ENCODE assay signal across 25 cellular contexts in the genomic region with DNA sequence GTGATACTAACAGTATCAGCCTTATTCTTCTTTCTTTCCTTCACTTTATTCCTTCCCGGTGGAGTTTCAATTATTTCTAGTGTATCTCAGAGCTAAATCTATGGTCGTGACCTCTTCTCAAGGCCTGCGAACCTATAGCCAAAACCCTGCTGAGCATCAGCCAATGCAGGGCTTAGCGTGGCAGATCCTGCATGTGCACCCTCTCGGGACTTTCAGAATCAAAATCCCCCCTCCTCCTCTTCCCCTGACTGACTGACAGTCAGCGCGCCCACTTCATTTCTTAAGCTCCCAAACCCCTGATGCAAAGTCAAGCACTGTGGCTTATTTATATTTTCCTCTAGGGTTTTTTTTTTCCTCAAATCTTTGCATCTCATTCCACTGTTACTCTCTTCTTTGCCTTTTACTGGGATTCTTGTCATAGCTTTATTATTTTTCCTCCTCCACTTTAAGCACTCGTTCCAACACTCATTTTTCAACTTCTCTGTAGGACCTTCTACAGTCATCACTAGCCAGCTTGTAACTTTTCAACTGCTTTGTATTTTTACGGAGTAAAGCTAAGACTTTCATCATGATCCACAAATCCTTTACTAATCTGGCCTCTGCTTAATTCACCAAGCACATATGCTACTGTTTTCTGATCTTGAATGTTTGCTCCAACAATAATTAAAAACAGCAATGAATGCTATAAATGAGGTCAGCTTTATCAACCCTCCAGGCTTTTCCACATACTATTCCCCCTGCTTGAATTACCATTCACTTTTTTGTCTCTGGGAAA.
DNase-seq lines count a peak whose midpoint lies in the region; FAIRE-seq and TF ChIP-seq lines count a peak whose summit lies in the region.
"Had no signal": no experiment of that assay in that cellular context is flagged by ENCODE, and none has a peak within 500 bp of the region (broad histone marks: within the 10 kb centered on the region; RNA-seq: fewer than 3 reads in every experiment).

No MANE protein-coding gene starts in this region.

- H3K4me2 ChIP-seq in astrocyte (ENCODE audit: low read length): no peak overlapping the region
- H3K4me2 ChIP-seq: BLaER1 treated with 17β-estradiol and CSF1 and Interleukin-3, amounts not matched to agents 10 nM and 100 nM had no signal

- no peak overlapping the region for H3K4me3 ChIP-seq in BJ (ENCODE audit: low read depth, low read length)
- H3K4me3 ChIP-seq in astrocyte (ENCODE audit: insufficient read depth, low read depth, low read length): no peak overlapping the region
- H3K4me3 ChIP-seq: BLaER1 treated with 17β-estradiol and CSF1 and Interleukin-3, amounts not matched to agents 10 nM and 100 nM; K562 had no signal

- H3K27ac Mint-ChIP-seq in astrocyte (ENCODE audit: unreplicated experiment) (no peak overlapping the region), nephron (peak overlapping the region; percentile 1 to 25 (median 3))
- H3K27ac Mint-ChIP-seq: CD4-positive, alpha-beta T cell; H9 had no signal

- H3K9ac ChIP-seq in astrocyte (ENCODE audit: low read length): no peak overlapping the region
- H3K9ac ChIP-seq: BLaER1 treated with 17β-estradiol and CSF1 and Interleukin-3, amounts not matched to agents 10 nM and 100 nM had no signal

- no peak overlapping the region for H2AFZ ChIP-seq in astrocyte (ENCODE audit: low read depth, low read length)

- H3K36me3 ChIP-seq in BJ (ENCODE audit: control insufficient read depth, insufficient read depth, low read length): no peaks in the 10 kb centered on the region
- no peaks in the 10 kb centered on the region for H3K36me3 ChIP-seq in astrocyte (ENCODE audit: insufficient read depth, low read length)
- H3K36me3 ChIP-seq: BLaER1 treated with 17β-estradiol and CSF1 and Interleukin-3, amounts not matched to agents 10 nM and 100 nM had no signal

- FAIRE-seq in astrocyte (lab: Jason Lieb, UNC): no peak
- FAIRE-seq: GM12892, HepG2, K562 had no signal

- H3K27me3 ChIP-seq in BJ (ENCODE audit: control insufficient read depth, insufficient read depth, low read length): no peaks in the 10 kb centered on the region
- no peaks in the 10 kb centered on the region for H3K27me3 ChIP-seq in astrocyte (ENCODE audit: insufficient read depth, low read length)
- H3K27me3 ChIP-seq: BLaER1 treated with 17β-estradiol and CSF1 and Interleukin-3, amounts not matched to agents 10 nM and 100 nM had no signal

- no peak for TF ChIP-seq CTCF in BJ (IDR thresholded peaks at IDR 0.05; ENCODE audit: insufficient read depth, low read depth, low read length)
- no peak for TF ChIP-seq CTCF in astrocyte (IDR thresholded peaks at IDR 0.05; ENCODE audit: insufficient read depth, low read depth, low read length)
- no peak for TF ChIP-seq CTCF in nephron (IDR thresholded peaks at IDR 0.05; ENCODE audit: unreplicated experiment in 3 of 3)
- no peak for TF ChIP-seq CTCF in GM20000 (IDR thresholded peaks at IDR 0.05; ENCODE audit: extremely low read depth, missing control alignments)

- no peaks in the 10 kb centered on the region for H4K20me1 ChIP-seq in astrocyte (ENCODE audit: insufficient read depth, low read length)
- H4K20me1 ChIP-seq: BLaER1 treated with 17β-estradiol and CSF1 and Interleukin-3, amounts not matched to agents 10 nM and 100 nM had no signal

- H3K9me3 Mint-ChIP-seq in astrocyte (ENCODE audit: unreplicated experiment): no peaks in the 10 kb centered on the region
- H3K9me3 Mint-ChIP-seq in nephron: peaks cover 6% of the 10 kb centered on the region
- H3K9me3 Mint-ChIP-seq: H9 had no signal

- POLR2A ChIA-PET in BJ (lab: Charles Lee): no interaction called here

- DNase-seq in BJ (ENCODE audit: low read depth) (peak; percentile 36), NCI-H82 (lab: John Stamatoyannopoulos, UW) (peak; percentile 86), astrocyte (ENCODE audit: low read depth) (peak; percentile 65), GM20000 (ENCODE audit: low spot score) (no peak), NCI-H146 treated with DMSO at 0.1 percent for 48 hours (lab: John Stamatoyannopoulos, UW; ENCODE audit: unreplicated experiment) (no peak), DMS53 (lab: John Stamatoyannopoulos, UW) (no peak)
- no peak for DNase-seq in stimulated activated CD4-positive, alpha-beta T cell treated with anti-CD3 and anti-CD28 coated beads, Interleukin-1b, Interleukin-23, amount 100 ng/mL, for 48 hours
- DNase-seq: 8988T; CD4-positive, alpha-beta T cell; DMS79; H9; Kasumi-1; NCI-H1092 treated with DMSO at 0.1 percent for 48 hours; NCI-H1436; NCI-H1930; NCI-H446; NCI-H524 treated with DMSO at 0.1 percent for 48 hours; SHP77; SW 1271 had no signal

- no peaks in the 10 kb centered on the region for H3K9me3 ChIP-seq in astrocyte (ENCODE audit: insufficient read depth, low read depth, low read length)

- H3K4me1 ChIP-seq in astrocyte (ENCODE audit: insufficient read depth, low read length): no peaks in the 10 kb centered on the region
- H3K4me1 ChIP-seq: BLaER1 treated with 17β-estradiol and CSF1 and Interleukin-3, amounts not matched to agents 10 nM and 100 nM had no signal

- H3K79me2 ChIP-seq in astrocyte (ENCODE audit: insufficient read depth, low read length): no peaks in the 10 kb centered on the region

- no peaks in the 10 kb centered on the region for H3K27me3 Mint-ChIP-seq in astrocyte (ENCODE audit: low read depth, unreplicated experiment)
- H3K27me3 Mint-ChIP-seq in nephron (ENCODE audit: low read depth): no peaks in the 10 kb centered on the region
- H3K27me3 Mint-ChIP-seq: CD4-positive, alpha-beta T cell had no signal

- H3K36me3 Mint-ChIP-seq in astrocyte (ENCODE audit: low read depth, unreplicated experiment) (no peaks in the 10 kb centered on the region), nephron (ENCODE audit: low read depth) (peaks cover 1% of the 10 kb centered on the region)

- no peak overlapping the region for H3K27ac ChIP-seq in astrocyte (ENCODE audit: low read depth, low read length)
- H3K27ac ChIP-seq: BLaER1 treated with 17β-estradiol and CSF1 and Interleukin-3, amounts not matched to agents 10 nM and 100 nM; RWPE1 had no signal

- H3K4me1 Mint-ChIP-seq in astrocyte (ENCODE audit: low read depth, unreplicated experiment) (no peaks in the 10 kb centered on the region), nephron (peaks cover 10% of the 10 kb centered on the region)

- CTCF ChIA-PET in BJ (lab: Yijun Ruan, JAX): interaction anchor here (0.8 kb wide), 1 partner anchor 11 kb away, joined by 3 read pairs; no protein-coding TSS in a partner anchor

- H3K4me3 Mint-ChIP-seq in astrocyte (ENCODE audit: unreplicated experiment) (no peak overlapping the region), nephron (no peak overlapping the region)
- H3K4me3 Mint-ChIP-seq: CD4-positive, alpha-beta T cell; H9 had no signal

Comparison
In these comparisons a context has a peak if more than half of its experiments do, and no peak if none do; other contexts are left out.
1. DNase-seq: peak in BJ (single experiment), NCI-H82 (single experiment) and astrocyte (single experiment); none in GM20000 (single experiment), stimulated activated CD4-positive, alpha-beta T cell treated with anti-CD3 and anti-CD28 coated beads, Interleukin-1b, Interleukin-23, amount 100 ng/mL, for 48 hours (single experiment), NCI-H146 treated with DMSO at 0.1 percent for 48 hours (single experiment) and DMS53 (single experiment).